Comparison of ENCODE assay signal across 18 cellular contexts in genomic region chrX:81301877-81302276, GRCh38.
DNase-seq lines count a peak whose midpoint lies in the region; ATAC-seq, FAIRE-seq and TF ChIP-seq lines count a peak whose summit lies in the region.
"Had no signal": no experiment of that assay in that cellular context is flagged by ENCODE, and none has a peak within 500 bp of the region (broad histone marks: within the 10 kb centered on the region; RNA-seq: fewer than 3 reads in every experiment).

No MANE protein-coding gene starts in this region.

- no peak overlapping the region for H3K23ac ChIP-seq in H1 (ENCODE audit: insufficient read length)

- H3K4ac ChIP-seq in H1 (replicated peaks; ENCODE audit: insufficient read length, low read depth, low read length): no peak overlapping the region

- H4K91ac ChIP-seq in H1 (replicated peaks; ENCODE audit: insufficient read length, low read length): no peak overlapping the region

- no peak overlapping the region for H2BK120ac ChIP-seq in H1 (replicated peaks; ENCODE audit: low read depth, low read length)

- no peak for TF ChIP-seq CTCF in H1 (IDR thresholded peaks at IDR 0.05; ENCODE audit: control extremely low read depth in 1 of 3, insufficient read depth in 1 of 3, low read depth in 1 of 3, low read length in 3 of 3)

- no peak overlapping the region for H2AFZ ChIP-seq in H1 (ENCODE audit: low read length)

- TF ChIP-seq RAD21 in H1 (IDR thresholded peaks at IDR 0.05 in 1 of 2, conservative IDR thresholded peaks at IDR 0.05 in 1 of 2; ENCODE audit: low read depth in 2 of 2, low read length in 2 of 2): no peak

- H4K20me1 ChIP-seq in H1 (replicated peaks in 1 of 2; ENCODE audit: control insufficient read depth in 1 of 2, insufficient read depth in 2 of 2, low read length in 2 of 2): no peaks in the 10 kb centered on the region

- no peak overlapping the region for H2BK5ac ChIP-seq in H1 (ENCODE audit: low read depth, low read length)

- H3K9ac ChIP-seq in H1 (replicated peaks in 1 of 4; ENCODE audit: extremely low read depth in 1 of 4, low read depth in 3 of 4, low read length in 3 of 4): no peak overlapping the region
- H3K9ac ChIP-seq: BLaER1 treated with 17β-estradiol and CSF1 and Interleukin-3, amounts not matched to agents 10 nM and 100 nM had no signal

- H2BK20ac ChIP-seq in H1 (ENCODE audit: low read length): no peak overlapping the region

- H3K9me3 ChIP-seq in H1 (ENCODE audit: insufficient read depth in 2 of 2, low read depth in 1 of 2, low read length in 1 of 2): no peaks in the 10 kb centered on the region

- 100% methylated on average over 1 of the region's 1 CpG; no CpG with 5 or more reads in 1 of the 2 experiments for WGBS in H1 (ENCODE audit: extremely low coverage in 1 of 2, insufficient coverage in 1 of 2, insufficient read length in 1 of 2, insufficient replicate concordance in 2 of 2, low coverage in 1 of 2, low lambda C conversion rate in 2 of 2, missing lambda C conversion rate in 1 of 2), 2 experiments

- no peaks in the 10 kb centered on the region for H3K79me2 ChIP-seq in H1 (ENCODE audit: control insufficient read depth in 1 of 2, insufficient read depth in 2 of 2, low read length in 2 of 2)

- H3K79me1 ChIP-seq in H1 (ENCODE audit: low read depth, low read length): no peaks in the 10 kb centered on the region

- no peaks in the 10 kb centered on the region; a peak in 1 of 8 replicates for H3K36me3 ChIP-seq in H1 (ENCODE audit: control insufficient read depth in 2 of 4, insufficient read depth in 4 of 4, low read length in 3 of 4)

- H4K8ac ChIP-seq in H1 (ENCODE audit: extremely low read depth, insufficient read depth, low read length): no peak overlapping the region

- H3K23me2 ChIP-seq in H1 (ENCODE audit: low read depth, low read length): no peaks in the 10 kb centered on the region

- intact Hi-C loops in posterior vena cava (cut with DNase I): no loop called here

- no peak overlapping the region for H3K14ac ChIP-seq in H1 (ENCODE audit: insufficient read length)

- CTCF ChIA-PET in H1 (lab: Charles Lee; ENCODE audit: partially characterized antibody): no interaction called here

- DNase-seq in HT1080 (ENCODE audit: low read depth): peak; percentile 5
- DNase-seq in amniotic epithelial cell (ENCODE audit: low read depth): peak; percentile 1
- DNase-seq in H1 (ENCODE audit: low read depth in 1 of 2, low spot score in 2 of 2): no peak
- peak; percentile 3 to 22 for DNase-seq in lung microvascular endothelial cell (ENCODE audit: low read depth in 2 of 2)
- no peak for DNase-seq in activated CD8-positive, alpha-beta memory T cell treated with anti-CD3 and anti-CD28 coated beads, Interleukin-2, amount 50 U/mL, for 4 hours
- DNase-seq in posterior vena cava (ENCODE audit: low spot score): no peak
- no peak for DNase-seq in superior temporal gyrus (ENCODE audit: extremely low spot score)
- DNase-seq: CD8-positive, alpha-beta memory T cell; DND-41; GDM1; GOT3; NCI-H1105 treated with DMSO at 0.1 percent for 48 hours; NCI-H187 treated with DMSO at 0.1 percent for 48 hours; NCI-H69 had no signal

- no peak overlapping the region for H3K56ac ChIP-seq in H1 (replicated peaks; ENCODE audit: insufficient read length, low read depth, low read length)

- no peak overlapping the region for H2BK12ac ChIP-seq in H1 (ENCODE audit: low read depth, low read length)

- no peak for ATAC-seq in HG03432 (IDR thresholded peaks at IDR 0.05; ENCODE audit: unreplicated experiment)

- no peaks in the 10 kb centered on the region for H3K4me1 ChIP-seq in H1 (replicated peaks in 1 of 4; ENCODE audit: control insufficient read depth in 3 of 4, insufficient read depth in 4 of 4, low read length in 3 of 4)

- H2AK5ac ChIP-seq in H1 (ENCODE audit: low read depth, low read length): no peak overlapping the region

- no peak for TF ChIP-seq POLR2A in H1 (IDR thresholded peaks at IDR 0.05; ENCODE audit: control extremely low read depth in 1 of 2, low read depth in 2 of 2, low read length in 2 of 2)

- H3K27ac ChIP-seq in H1 (ENCODE audit: low read depth, low read length): no peak overlapping the region
- H3K27ac ChIP-seq: BLaER1 treated with 17β-estradiol and CSF1 and Interleukin-3, amounts not matched to agents 10 nM and 100 nM had no signal

- no peak for FAIRE-seq in H1 (lab: Jason Lieb, UNC)
- FAIRE-seq: GM12891, GM18507 had no signal

- POLR2A ChIA-PET in H1 (lab: Charles Lee; ENCODE audit: partially characterized antibody): no interaction called here

- no peak overlapping the region for H4K5ac ChIP-seq in H1 (ENCODE audit: insufficient read length, low read depth, low read length)

- H3K4me3 ChIP-seq in H1 (ENCODE audit: extremely low read depth in 1 of 4, insufficient read depth in 2 of 4, low read depth in 3 of 4, low read length in 4 of 4): no peak overlapping the region
- H3K4me3 ChIP-seq: BLaER1 treated with 17β-estradiol and CSF1 and Interleukin-3, amounts not matched to agents 10 nM and 100 nM had no signal

- no peak overlapping the region for H2BK15ac ChIP-seq in H1 (ENCODE audit: low read length)

- no peak overlapping the region for H3K18ac ChIP-seq in H1 (ENCODE audit: extremely low read depth, low read length)

- H3K4me2 ChIP-seq in H1 (ENCODE audit: insufficient read depth in 1 of 2, low read depth in 2 of 2, low read length in 2 of 2): no peak overlapping the region
- H3K4me2 ChIP-seq: BLaER1 treated with 17β-estradiol and CSF1 and Interleukin-3, amounts not matched to agents 10 nM and 100 nM had no signal

- no peak for TF ChIP-seq EP300 in H1 (IDR thresholded peaks at IDR 0.05; ENCODE audit: borderline replicate concordance in 1 of 2, low read depth in 2 of 2, low read length in 2 of 2)

- H3K27me3 ChIP-seq in H1 (replicated peaks in 1 of 4; ENCODE audit: control insufficient read depth in 3 of 4, extremely low read depth in 1 of 4, insufficient read depth in 3 of 4, low read length in 3 of 4): no peaks in the 10 kb centered on the region

TF ChIP-seq in H1, 55 proteins besides CTCF, POLR2A, EP300 and RAD21:
- no peak for TF ChIP-seq JUN (IDR thresholded peaks at IDR 0.05; ENCODE audit: low read depth, low read length)
- TF ChIP-seq JUND (IDR thresholded peaks at IDR 0.05; ENCODE audit: low read length): peak; percentile 59; the same call in 1 of the 2 replicates
- no peak for TF ChIP-seq BRCA1 (IDR thresholded peaks at IDR 0.05; ENCODE audit: low read depth, low read length)
- TF ChIP-seq TAF7 (optimal IDR thresholded peaks at IDR 0.05; ENCODE audit: borderline replicate concordance, low read depth, low read length): no peak

Comparison
In these comparisons a context has a peak if more than half of its experiments do, and no peak if none do; other contexts are left out.
1. DNase-seq: peak in HT1080 (single experiment), amniotic epithelial cell (single experiment) and lung microvascular endothelial cell (2 of 2); none in H1 (0 of 2), activated CD8-positive, alpha-beta memory T cell treated with anti-CD3 and anti-CD28 coated beads, Interleukin-2, amount 50 U/mL, for 4 hours (single experiment), posterior vena cava (single experiment) and superior temporal gyrus (single experiment).